Comparison of ENCODE assay signal across 27 cellular contexts in the genomic region with DNA sequence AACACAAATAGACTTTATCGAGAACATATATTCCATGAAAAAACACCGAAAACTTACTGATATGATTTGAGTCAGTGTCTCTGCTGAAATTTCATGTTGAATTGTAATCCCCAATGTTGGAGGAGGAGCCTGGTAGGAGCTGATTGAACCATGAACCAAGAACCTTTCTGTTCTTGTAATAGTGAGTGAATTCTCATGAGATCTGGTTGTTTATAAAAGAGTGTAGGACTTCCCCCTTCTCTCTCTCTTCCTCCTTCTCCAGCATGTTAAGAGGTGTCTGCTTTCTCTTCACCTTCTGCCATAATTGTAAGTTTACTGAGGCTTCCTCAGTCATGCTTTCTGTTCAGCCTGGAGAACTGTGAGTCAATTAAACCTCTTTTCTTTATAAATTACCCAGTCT.
A peak's percentile ranks its signal among the peaks of the same experiment; 100 is the strongest.
DNase-seq lines count a peak whose midpoint lies in the region; ATAC-seq, FAIRE-seq and TF ChIP-seq lines count a peak whose summit lies in the region.
"Had no signal": no experiment of that assay in that cellular context is flagged by ENCODE, and none has a peak within 500 bp of the region (broad histone marks: within the 10 kb centered on the region; RNA-seq: fewer than 3 reads in every experiment).

No MANE protein-coding gene starts in this region.

- no peaks in the 10 kb centered on the region for H3K4me1 Mint-ChIP-seq in MCF 10A (ENCODE audit: insufficient read depth, unreplicated experiment)
- H3K4me1 Mint-ChIP-seq in stimulated activated naive CD8-positive, alpha-beta T cell treated with anti-CD3 and anti-CD28 coated beads, Interleukin-15, amount 100 ng/mL, for 72 hours, result no peaks in the 10 kb centered on the region
- H3K4me1 Mint-ChIP-seq: H9 had no signal

- TF ChIP-seq POLR2A in breast epithelium (IDR thresholded peaks at IDR 0.05) (no peak), GM12878 (IDR thresholded peaks at IDR 0.05; ENCODE audit: low read depth, low read length) (no peak)

- H3K27ac ChIP-seq in breast epithelium, result no peak overlapping the region
- no peak overlapping the region for H3K27ac ChIP-seq in GM12878 (ENCODE audit: control insufficient read depth, insufficient read depth)
- H3K27ac ChIP-seq: A549, parathyroid adenoma had no signal

- H3K79me2 ChIP-seq in GM12878 (ENCODE audit: control insufficient read depth, insufficient read depth, low read length), result no peaks in the 10 kb centered on the region
- H3K79me2 ChIP-seq: parathyroid adenoma had no signal

- H3K36me3 Mint-ChIP-seq in MCF 10A (ENCODE audit: insufficient read depth, unreplicated experiment), result no peaks in the 10 kb centered on the region
- H3K36me3 Mint-ChIP-seq: activated naive CD4-positive, alpha-beta T cell treated with anti-CD3 and anti-CD28 coated beads, Interleukin-2, amount 50 U/mL, for 72 hours; naive thymus-derived CD4-positive, alpha-beta T cell had no signal

- H3K27me3 ChIP-seq in breast epithelium (no peaks in the 10 kb centered on the region), GM12878 (replicated peaks in 1 of 2; ENCODE audit: control insufficient read depth in 2 of 2, insufficient read depth in 2 of 2, low read length in 1 of 2) (no peaks in the 10 kb centered on the region)

- BruUV-seq in MCF 10A (replicated peaks; lab: Mats Ljungman, UMichigan) (no TSS peak), GM12878 (replicated peaks; lab: Mats Ljungman, UMichigan) (no TSS peak)

- SMC1A ChIA-PET in GM12878 (lab: Charles Lee; ENCODE audit: uncharacterized antibody, unreplicated experiment), result no interaction called here

- H3K4me3 ChIP-seq in breast epithelium (no peak overlapping the region), GM12878 (no peak overlapping the region)
- H3K4me3 ChIP-seq: A549 had no signal

- H3K9me3 ChIP-seq in breast epithelium (no peaks in the 10 kb centered on the region), GM12878 (replicated peaks; ENCODE audit: control insufficient read depth, insufficient read depth, low read length) (no peaks in the 10 kb centered on the region)
- H3K9me3 ChIP-seq: A549, Caco-2 had no signal

- H2AFZ ChIP-seq in GM12878 (ENCODE audit: control insufficient read depth, low read depth, low read length), result no peak overlapping the region
- H2AFZ ChIP-seq: parathyroid adenoma had no signal

- TF ChIP-seq EP300 in GM12878 (IDR thresholded peaks at IDR 0.05; ENCODE audit: borderline replicate concordance in 1 of 2, control insufficient read depth in 1 of 2, low read depth in 2 of 2, low read length in 2 of 2), result no peak

- H4K20me1 ChIP-seq in GM12878 (ENCODE audit: control insufficient read depth, insufficient read depth), result no peaks in the 10 kb centered on the region

- H3K4me1 ChIP-seq in breast epithelium, result no peaks in the 10 kb centered on the region
- no peaks in the 10 kb centered on the region for H3K4me1 ChIP-seq in GM12878 (ENCODE audit: control insufficient read depth, insufficient read depth, low read length)
- H3K4me1 ChIP-seq: A549, Caco-2, parathyroid adenoma had no signal

- no peaks in the 10 kb centered on the region for H3K36me3 ChIP-seq in breast epithelium
- no peaks in the 10 kb centered on the region; a peak in 1 of 4 replicates for H3K36me3 ChIP-seq in GM12878 (ENCODE audit: control insufficient read depth in 2 of 2, insufficient read depth in 2 of 2, low read length in 1 of 2)

- H3K4me2 ChIP-seq in GM12878 (ENCODE audit: control insufficient read depth, insufficient read depth), result no peak overlapping the region
- H3K4me2 ChIP-seq: A549 had no signal

- no peak overlapping the region for H3K4me3 Mint-ChIP-seq in MCF 10A (ENCODE audit: unreplicated experiment)
- H3K4me3 Mint-ChIP-seq in stimulated activated naive CD8-positive, alpha-beta T cell treated with anti-CD3 and anti-CD28 coated beads, Interleukin-15, amount 100 ng/mL, for 72 hours, result no peak overlapping the region
- H3K4me3 Mint-ChIP-seq: H9; naive thymus-derived CD4-positive, alpha-beta T cell; T-helper 1 cell treated with Interleukin-12 subunit alpha and Interleukin-12 subunit beta and Interleukin-4 antibody, amounts not matched to agents 30 μg/mL and 1 μg/mL, for 36 hours had no signal

- H3K27ac Mint-ChIP-seq in MCF 10A (ENCODE audit: low read depth, unreplicated experiment), result peak overlapping the region; percentile 43
- no peak overlapping the region for H3K27ac Mint-ChIP-seq in stimulated activated naive CD8-positive, alpha-beta T cell treated with anti-CD3 and anti-CD28 coated beads, Interleukin-15, amount 100 ng/mL, for 72 hours
- H3K27ac Mint-ChIP-seq: activated naive CD4-positive, alpha-beta T cell treated with anti-CD3 and anti-CD28 coated beads, Interleukin-2, amount 50 U/mL, for 72 hours; H9; naive thymus-derived CD4-positive, alpha-beta T cell; T-helper 1 cell treated with Interleukin-12 subunit alpha and Interleukin-12 subunit beta and Interleukin-4 antibody, amounts not matched to agents 30 μg/mL and 1 μg/mL, for 36 hours had no signal

- in situ Hi-C loops in GM12878 (cut with MboI), result no loop called here

- 0% methylated on average over 2 of the region's 2 CpGs for WGBS in GM12878 (ENCODE audit: insufficient coverage, insufficient replicate concordance, low lambda C conversion rate, missing lambda C conversion rate)

- H3K9ac ChIP-seq in GM12878 (ENCODE audit: control insufficient read depth, insufficient read depth, low read length), result no peak overlapping the region
- H3K9ac ChIP-seq: parathyroid adenoma had no signal

- no peaks in the 10 kb centered on the region for H3K9me3 Mint-ChIP-seq in MCF 10A (ENCODE audit: unreplicated experiment)
- H3K9me3 Mint-ChIP-seq in stimulated activated naive CD8-positive, alpha-beta T cell treated with anti-CD3 and anti-CD28 coated beads, Interleukin-15, amount 100 ng/mL, for 72 hours, result no peaks in the 10 kb centered on the region
- H3K9me3 Mint-ChIP-seq: activated naive CD4-positive, alpha-beta T cell treated with anti-CD3 and anti-CD28 coated beads, Interleukin-2, amount 50 U/mL, for 72 hours; H9; naive thymus-derived CD4-positive, alpha-beta T cell; T-helper 1 cell treated with Interleukin-12 subunit alpha and Interleukin-12 subunit beta and Interleukin-4 antibody, amounts not matched to agents 30 μg/mL and 1 μg/mL, for 36 hours had no signal

- FAIRE-seq in GM12878 (lab: Jason Lieb, UNC), result no peak
- FAIRE-seq: A549 had no signal

- no peak for TF ChIP-seq CTCF in MCF 10A (IDR thresholded peaks at IDR 0.05; ENCODE audit: unreplicated experiment)
- TF ChIP-seq CTCF in breast epithelium (IDR thresholded peaks at IDR 0.05), result no peak
- no peak for TF ChIP-seq CTCF in GM12878 (IDR thresholded peaks at IDR 0.05 in 2 of 3, conservative IDR thresholded peaks at IDR 0.05 in 1 of 3; ENCODE audit: control insufficient read depth in 2 of 3, extremely low read depth in 1 of 3, insufficient read depth in 1 of 3, low read depth in 3 of 3, low read length in 3 of 3)

- POLR2A ChIA-PET in MCF 10A (lab: Yijun Ruan, JAX), result no interaction called here
- POLR2A ChIA-PET in GM12878 (lab: Charles Lee), result no interaction called here

- TF ChIP-seq RAD21 in GM12878 (IDR thresholded peaks at IDR 0.05; ENCODE audit: insufficient read depth, low read depth, low read length), result no peak

- no peaks in the 10 kb centered on the region for H3K27me3 Mint-ChIP-seq in MCF 10A (ENCODE audit: insufficient read depth, unreplicated experiment)
- H3K27me3 Mint-ChIP-seq in stimulated activated naive CD8-positive, alpha-beta T cell treated with anti-CD3 and anti-CD28 coated beads, Interleukin-15, amount 100 ng/mL, for 72 hours, result no peaks in the 10 kb centered on the region

- RAD21 ChIA-PET in GM12878 (lab: Charles Lee; ENCODE audit: unreplicated experiment), result no interaction called here

- CTCF ChIA-PET in MCF 10A (lab: Yijun Ruan, JAX), result no interaction called here
- CTCF ChIA-PET in GM12878 (lab: Yijun Ruan, JAX), result interaction anchor here (1.1 kb wide), 1 partner anchor 12 kb away, joined by 5 read pairs; no protein-coding TSS in a partner anchor

- intact Hi-C loops in MCF 10A (cut with micrococcal nuclease) (no loop called here), breast epithelium (cut with DNase I; ENCODE audit: low total_unique reads) (no loop called here), GM12878 (cut with micrococcal nuclease; ENCODE audit: unreplicated experiment) (no loop called here)

- DNase-seq in MCF 10A (ENCODE audit: unreplicated experiment) (no peak), breast epithelium (ENCODE audit: low spot score in 2 of 2) (no peak), M059J (ENCODE audit: low read depth) (peak; percentile 76), GM12878 (ENCODE audit: low read depth, low spot score) (no peak), SHP77 treated with DMSO at 0.1 percent for 48 hours (lab: John Stamatoyannopoulos, UW) (no peak), NCI-H1694 (lab: John Stamatoyannopoulos, UW) (no peak)
- DNase-seq in stimulated activated naive CD8-positive, alpha-beta T cell treated with anti-CD3 and anti-CD28 coated beads, Interleukin-15, amount 100 ng/mL, for 72 hours, result no peak
- DNase-seq: activated CD4-positive, alpha-beta T cell treated with anti-CD3 and anti-CD28 coated beads for 4 hours; Caco-2; effector CD8-positive, alpha-beta T cell; EL; H9; Karpas-422; mesenchymal stem cell; naive thymus-derived CD4-positive, alpha-beta T cell; NCI-H1092; NCI-H1930; right cardiac atrium; stimulated activated CD4-positive, alpha-beta T cell treated with anti-CD3 and anti-CD28 coated beads, Interleukin-12 subunit alpha, Interleukin-12 subunit beta, amount 100 ng/mL, for 4 hours; stimulated activated CD4-positive, alpha-beta T cell treated with anti-CD3 and anti-CD28 coated beads, Interleukin-4, amount 100 ng/mL, for 4 hours; trophoblast cell had no signal

- ATAC-seq in GM12878, result peak; percentile 35
- no peak for ATAC-seq in stimulated activated naive CD8-positive, alpha-beta T cell treated with anti-CD3 and anti-CD28 coated beads, Interleukin-15, amount 100 ng/mL, for 72 hours
- no peak for ATAC-seq in HG02938 (IDR thresholded peaks at IDR 0.05; ENCODE audit: unreplicated experiment)
- ATAC-seq: A549; activated naive CD4-positive, alpha-beta T cell treated with anti-CD3 and anti-CD28 coated beads, Interleukin-2, amount 50 U/mL, for 72 hours; naive thymus-derived CD4-positive, alpha-beta T cell; Panc1; right cardiac atrium had no signal

TF ChIP-seq in GM12878, 131 proteins besides CTCF, POLR2A, EP300 and RAD21 (continues in another document):
- TF ChIP-seq BMI1 (IDR thresholded peaks at IDR 0.05; ENCODE audit: borderline replicate concordance) (no peak), TBL1XR1 (IDR thresholded peaks at IDR 0.05; ENCODE audit: low read depth, low read length) (no peak), ETV6 (conservative IDR thresholded peaks at IDR 0.05 in 1 of 2, IDR thresholded peaks at IDR 0.05 in 1 of 2; ENCODE audit: borderline replicate concordance in 1 of 2, low read depth in 1 of 2) (no peak), MEF2B (IDR thresholded peaks at IDR 0.05; ENCODE audit: partially characterized antibody, poor library complexity, severe bottlenecking) (no peak), IKZF2 (IDR thresholded peaks at IDR 0.05) (peak in 1 of 2 experiments; percentile 12; a peak in 1 of 4 replicates), RAD51 (IDR thresholded peaks at IDR 0.05) (no peak), NFIC (IDR thresholded peaks at IDR 0.05; ENCODE audit: low read depth, low read length) (no peak), RCOR1 (conservative IDR thresholded peaks at IDR 0.05; ENCODE audit: low read depth, low read length) (no peak)
